ENCODE assay signal across 8 cellular contexts in genomic region chr4:153221783-153222161, GRCh38. TPM values are rescaled to one million over a fixed set of nuclear protein-coding genes. Genes with fewer than 3 reads are reported as not detected.
DNase-seq lines count a peak whose midpoint lies in the region; ATAC-seq and TF ChIP-seq lines count a peak whose summit lies in the region.

No MANE protein-coding gene starts in this region.

- no peak overlapping the region for H3K27ac Mint-ChIP-seq in activated naive CD8-positive, alpha-beta T cell treated with anti-CD3 and anti-CD28 coated beads, Interleukin-2, amount 10 ng/mL, durations not matched to agents 7 days and 5 days

- no peaks in the 10 kb centered on the region for H3K9me3 Mint-ChIP-seq in activated naive CD8-positive, alpha-beta T cell treated with anti-CD3 and anti-CD28 coated beads, Interleukin-2, amount 10 ng/mL, durations not matched to agents 7 days and 5 days

- no peak overlapping the region for H3K4me3 ChIP-seq in HEK293 (ENCODE audit: low read depth, low read length)
- peak overlapping the region; percentile 78 for H3K4me3 ChIP-seq in iPS-18a (ENCODE audit: low read length)
- peak overlapping the region in 5 of 8 donors; percentile 52 to 80 (median 57) for H3K4me3 ChIP-seq in spleen

- intact Hi-C loops in spleen (cut with DNase I; ENCODE audit: low total_unique reads) (loop anchor here (10.0 kb wide), 1 partner anchor 93 kb away; no protein-coding TSS in a partner anchor), posterior cingulate gyrus (cut with DNase I) (loop anchor here (5.0 kb wide), 2 partner anchors 36 to 69 kb away; no protein-coding TSS in a partner anchor)

- WGBS in spleen, 5 donors = 58 to 72% (median 71%) methylated on average over 6 of the region's 6 CpGs

- TF ChIP-seq CTCF in HEK293 (tag by site-specific recombination; IDR thresholded peaks at IDR 0.05) (no peak), spleen (IDR thresholded peaks at IDR 0.05 in 8 of 11, conservative IDR thresholded peaks at IDR 0.05 in 3 of 11) (no peak)

- peaks cover 0 to 3% of the 10 kb centered on the region in 2 experiments; a peak in 2 of 3 replicates for H3K36me3 ChIP-seq in HEK293 (ENCODE audit: control insufficient read depth in 2 of 2, insufficient read depth in 1 of 2, low read length in 2 of 2)
- peaks cover 5% of the 10 kb centered on the region for H3K36me3 ChIP-seq in iPS-18a (ENCODE audit: control insufficient read depth, low read depth, low read length)
- H3K36me3 ChIP-seq in spleen = no peaks in the 10 kb centered on the region

- H3K27me3 ChIP-seq in iPS-18a (ENCODE audit: control insufficient read depth, insufficient read depth, low read length) (peaks cover 25% of the 10 kb centered on the region), spleen (replicated peaks in 1 of 7) (peaks cover 0 to 22% (median 0%) of the 10 kb centered on the region in 7 donors)

- peaks cover 25% of the 10 kb centered on the region for H3K4me1 Mint-ChIP-seq in activated naive CD8-positive, alpha-beta T cell treated with anti-CD3 and anti-CD28 coated beads, Interleukin-2, amount 10 ng/mL, durations not matched to agents 7 days and 5 days

- peaks cover 44% of the 10 kb centered on the region for H3K27me3 Mint-ChIP-seq in activated naive CD8-positive, alpha-beta T cell treated with anti-CD3 and anti-CD28 coated beads, Interleukin-2, amount 10 ng/mL, durations not matched to agents 7 days and 5 days

- H3K9ac ChIP-seq in iPS-18a (ENCODE audit: low read length) = peak overlapping the region; percentile 51

- no peak for DNase-seq in activated naive CD8-positive, alpha-beta T cell treated with anti-CD3 and anti-CD28 coated beads, Interleukin-2, amount 10 ng/mL, durations not matched to agents 7 days and 5 days
- DNase-seq in spleen (no peak), posterior cingulate gyrus (no peak), NCI-H82 treated with DMSO at 0.1 percent for 48 hours (lab: John Stamatoyannopoulos, UW; ENCODE audit: unreplicated experiment) (no peak)

- peaks cover 2% of the 10 kb centered on the region for H3K36me3 Mint-ChIP-seq in activated naive CD8-positive, alpha-beta T cell treated with anti-CD3 and anti-CD28 coated beads, Interleukin-2, amount 10 ng/mL, durations not matched to agents 7 days and 5 days

- ATAC-seq in activated naive CD8-positive, alpha-beta T cell treated with anti-CD3 and anti-CD28 coated beads, Interleukin-2, amount 10 ng/mL, durations not matched to agents 7 days and 5 days (ENCODE audit: low read depth) = no peak
- ATAC-seq in HG02852 (IDR thresholded peaks at IDR 0.05; ENCODE audit: unreplicated experiment) (no peak), HG03457 (IDR thresholded peaks at IDR 0.05; ENCODE audit: unreplicated experiment) (no peak)

- POLR2A ChIA-PET in HEK293 (lab: Yijun Ruan, JAX) = interaction anchor here (1.4 kb wide), 1 partner anchor 79 kb away, joined by 3 read pairs; no protein-coding TSS in a partner anchor
- POLR2A ChIA-PET in activated naive CD8-positive, alpha-beta T cell treated with anti-CD3 and anti-CD28 coated beads, Interleukin-2, amount 10 ng/mL, durations not matched to agents 7 days and 5 days (lab: Charles Lee) = no interaction called here

- peak overlapping the region; percentile 77 for H3K4me3 Mint-ChIP-seq in activated naive CD8-positive, alpha-beta T cell treated with anti-CD3 and anti-CD28 coated beads, Interleukin-2, amount 10 ng/mL, durations not matched to agents 7 days and 5 days

- H3K27ac ChIP-seq in HEK293 (ENCODE audit: extremely low read depth, low read depth, low read length) (peak overlapping the region; percentile 95; the same call in 1 of the 2 replicates), iPS-18a (ENCODE audit: low read length) (no peak overlapping the region), spleen (peak overlapping the region in 7 of 8 donors; percentile 77 to 88 (median 83))

- peaks cover 29% of the 10 kb centered on the region for H3K4me1 ChIP-seq in HEK293 (ENCODE audit: control insufficient read depth, insufficient read depth, low read length)
- peaks cover 9% of the 10 kb centered on the region for H3K4me1 ChIP-seq in iPS-18a (ENCODE audit: control insufficient read depth, low read depth, low read length)
- H3K4me1 ChIP-seq in spleen = peaks cover 7 to 63% (median 24%) of the 10 kb centered on the region in 6 donors

- CTCF ChIA-PET in HEK293 (lab: Yijun Ruan, JAX) = interaction anchor here (0.7 kb wide), 1 partner anchor 9 kb away, joined by 10 read pairs; no protein-coding TSS in a partner anchor

- no peak for TF ChIP-seq POLR2A in spleen (IDR thresholded peaks at IDR 0.05)

- H3K9me3 ChIP-seq in HEK293 (ENCODE audit: control insufficient read depth, insufficient read depth, low read depth, low read length) (no peaks in the 10 kb centered on the region), iPS-18a (ENCODE audit: control insufficient read depth, low read depth, low read length) (no peaks in the 10 kb centered on the region), spleen (peaks cover 0 to 10% (median 0%) of the 10 kb centered on the region in 8 donors)

TF ChIP-seq in HEK293, 187 proteins besides CTCF, POLR2A, EP300 and RAD21 (continues in another document):
- no peak for TF ChIP-seq BCL11A (tag by site-specific recombination; IDR thresholded peaks at IDR 0.05; ENCODE audit: low read depth)
- peak; percentile 68; the same call in 1 of the 2 replicates for TF ChIP-seq ZNF791 (tag by site-specific recombination; IDR thresholded peaks at IDR 0.05)
- no peak; the same call in 1 of the 2 replicates for TF ChIP-seq SALL2 (tag by site-specific recombination; IDR thresholded peaks at IDR 0.05; ENCODE audit: borderline replicate concordance)
- TF ChIP-seq ZNF148 (tag by site-specific recombination; IDR thresholded peaks at IDR 0.05; ENCODE audit: borderline replicate concordance) = peak; percentile 18; the same call in 1 of the 2 replicates
- TF ChIP-seq ZBTB26 (tag by site-specific recombination; optimal IDR thresholded peaks at IDR 0.05) = no peak
- TF ChIP-seq ZNF366 (tag by site-specific recombination; conservative IDR thresholded peaks at IDR 0.05) = peak; percentile 100
- peak; percentile 81; the same call in 1 of the 2 replicates for TF ChIP-seq GLI4 (tag by site-specific recombination; IDR thresholded peaks at IDR 0.05)
- TF ChIP-seq ZNF19 (tag by site-specific recombination; IDR thresholded peaks at IDR 0.05; ENCODE audit: low read depth) = no peak
- TF ChIP-seq ZFP41 (tag by site-specific recombination; IDR thresholded peaks at IDR 0.05; ENCODE audit: borderline replicate concordance) = no peak
- TF ChIP-seq ZNF621 (tag by site-specific recombination; IDR thresholded peaks at IDR 0.05) = peak; percentile 62; the same call in 1 of the 2 replicates
- no peak for TF ChIP-seq ZNF701 (tag by site-specific recombination; IDR thresholded peaks at IDR 0.05)
- TF ChIP-seq HIC1 (tag by site-specific recombination; IDR thresholded peaks at IDR 0.05) = no peak
- peak; percentile 64; the same call in 1 of the 2 replicates for TF ChIP-seq ZFP69B (tag by site-specific recombination; IDR thresholded peaks at IDR 0.05)
- no peak for TF ChIP-seq ZNF792 (tag by site-specific recombination; IDR thresholded peaks at IDR 0.05)

RNA-seq across cellular contexts. Expression of gene TRIM2, which starts 17.5 kb away (rescaled TPM):
- under 1 TPM; 0.62 to 0.75 TPM for total RNA-seq in activated naive CD8-positive, alpha-beta T cell treated with anti-CD3 and anti-CD28 coated beads, Interleukin-2, amount 10 ng/mL, durations not matched to agents 7 days and 5 days
- 10 to 100 TPM; 28.1 to 77.9 (median 59.1) TPM for total RNA-seq in spleen
- polyA plus RNA-seq in spleen = 10 to 100 TPM in 1 of 3 donors, 1 to 10 TPM in 2; 3.2 to 13.3 (median 4.7) TPM

Comparison
In these comparisons a context has a peak if more than half of its experiments do, and no peak if none do; other contexts are left out.
1. RNA of gene TRIM2, which starts 17.5 kb away (total RNA-seq): 28.1 to 77.9 TPM in spleen; 0.62 to 0.75 TPM in activated naive CD8-positive, alpha-beta T cell treated with anti-CD3 and anti-CD28 coated beads, Interleukin-2, amount 10 ng/mL, durations not matched to agents 7 days and 5 days; every median in the first group is over 10 times any median in the second.